24 cellular contexts compared by ENCODE assay signal in the genomic region with DNA sequence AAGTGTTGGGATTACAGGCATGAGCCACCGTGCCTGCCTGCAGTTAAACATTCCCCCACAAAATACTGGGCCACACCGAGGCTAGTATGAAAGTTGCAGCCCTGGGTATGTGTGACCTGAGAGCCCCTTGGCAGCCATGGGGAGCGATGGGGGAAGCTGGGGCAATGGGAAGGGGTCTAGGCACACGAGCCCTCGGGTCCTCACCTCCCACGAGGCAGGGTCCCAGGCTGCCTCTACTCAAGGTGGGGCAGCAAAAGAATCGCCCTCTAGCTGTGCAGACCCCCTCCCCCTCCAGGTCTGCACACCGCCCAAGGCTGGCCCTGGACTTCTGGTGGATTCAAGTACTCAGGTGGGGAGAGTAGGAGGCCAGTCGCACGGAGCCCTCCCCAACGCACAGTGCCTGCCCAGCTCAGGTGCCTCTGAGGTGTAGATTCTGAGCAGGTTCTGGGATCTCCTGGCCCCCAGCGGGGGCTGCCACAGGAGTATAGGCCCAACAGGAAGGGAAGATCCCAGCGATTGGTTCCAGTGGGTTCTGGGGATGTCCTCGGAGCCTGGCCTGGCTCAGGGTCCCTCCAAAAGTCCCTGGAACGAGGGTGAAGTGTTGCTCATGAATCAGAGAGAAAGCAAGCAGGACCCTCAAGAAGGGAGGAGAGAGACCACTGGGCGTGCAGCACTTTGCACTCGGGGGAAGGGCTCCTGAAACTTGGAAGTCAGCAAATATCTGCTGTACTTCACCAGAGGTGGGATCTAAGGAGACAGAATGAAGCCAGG. TPM values are rescaled to one million over a fixed set of nuclear protein-coding genes. Genes with fewer than 3 reads are reported as not detected.
A peak's percentile ranks its signal among the peaks of the same experiment; 100 is the strongest.
DNase-seq lines count a peak whose midpoint lies in the region; ATAC-seq and TF ChIP-seq lines count a peak whose summit lies in the region.
"Had no signal": no experiment of that assay in that cellular context is flagged by ENCODE, and none has a peak within 500 bp of the region (broad histone marks: within the 10 kb centered on the region; RNA-seq: fewer than 3 reads in every experiment).

No MANE protein-coding gene starts in this region.

- H3K27me3 Mint-ChIP-seq in activated CD8-positive, alpha-beta T cell treated with anti-CD3 and anti-CD28 coated beads, Interleukin-2, amount 10 ng/mL, durations not matched to agents 7 days and 5 days (ENCODE audit: low read depth), result no peaks in the 10 kb centered on the region
- H3K27me3 Mint-ChIP-seq in activated CD8-positive, alpha-beta T cell treated with anti-CD3 and anti-CD28 coated beads for 36 hours, result no peaks in the 10 kb centered on the region
- H3K27me3 Mint-ChIP-seq in CD14-positive monocyte (ENCODE audit: low read depth in 3 of 3), result peaks cover 0 to 1% (median 0%) of the 10 kb centered on the region in 3 donors
- no peaks in the 10 kb centered on the region for H3K27me3 Mint-ChIP-seq in effector memory CD8-positive, alpha-beta T cell
- H3K27me3 Mint-ChIP-seq: activated CD4-positive, alpha-beta memory T cell treated with anti-CD3 and anti-CD28 coated beads for 36 hours; CD8-positive, alpha-beta memory T cell had no signal

- CTCF ChIA-PET in activated CD8-positive, alpha-beta T cell treated with anti-CD3 and anti-CD28 coated beads, Interleukin-2, amount 10 ng/mL, durations not matched to agents 7 days and 5 days (lab: Charles Lee), result interaction anchor here (1.0 kb wide), 1 partner anchor 63 kb away, joined by 5 read pairs; no protein-coding TSS in a partner anchor
- CTCF ChIA-PET in activated CD8-positive, alpha-beta T cell treated with anti-CD3 and anti-CD28 coated beads for 36 hours (lab: Charles Lee), result interaction anchor here (1.3 to 1.4 kb wide), 2 partner anchors 9 to 114 kb away, joined by 3 to 4 read pairs; no protein-coding TSS in a partner anchor

- H3K4me3 Mint-ChIP-seq in activated CD8-positive, alpha-beta T cell treated with anti-CD3 and anti-CD28 coated beads, Interleukin-2, amount 10 ng/mL, durations not matched to agents 7 days and 5 days, result no peak overlapping the region
- H3K4me3 Mint-ChIP-seq in activated CD8-positive, alpha-beta T cell treated with anti-CD3 and anti-CD28 coated beads for 36 hours, result no peak overlapping the region
- no peak overlapping the region for H3K4me3 Mint-ChIP-seq in CD14-positive monocyte
- no peak overlapping the region for H3K4me3 Mint-ChIP-seq in effector memory CD8-positive, alpha-beta T cell
- H3K4me3 Mint-ChIP-seq: activated CD4-positive, alpha-beta memory T cell treated with anti-CD3 and anti-CD28 coated beads for 36 hours had no signal

- H3K9me3 Mint-ChIP-seq in activated CD8-positive, alpha-beta T cell treated with anti-CD3 and anti-CD28 coated beads, Interleukin-2, amount 10 ng/mL, durations not matched to agents 7 days and 5 days (ENCODE audit: insufficient read depth), result no peaks in the 10 kb centered on the region
- peaks cover under 1% of the 10 kb centered on the region for H3K9me3 Mint-ChIP-seq in activated CD8-positive, alpha-beta T cell treated with anti-CD3 and anti-CD28 coated beads for 36 hours
- H3K9me3 Mint-ChIP-seq in CD14-positive monocyte, result peaks cover 5 to 13% (median 7%) of the 10 kb centered on the region in 7 donors
- no peaks in the 10 kb centered on the region for H3K9me3 Mint-ChIP-seq in effector memory CD8-positive, alpha-beta T cell

- ATAC-seq in activated CD8-positive, alpha-beta T cell treated with anti-CD3 and anti-CD28 coated beads, Interleukin-2, amount 10 ng/mL, durations not matched to agents 7 days and 5 days, result no peak
- no peak for ATAC-seq in activated CD8-positive, alpha-beta T cell treated with anti-CD3 and anti-CD28 coated beads for 36 hours
- no peak for ATAC-seq in effector memory CD8-positive, alpha-beta T cell (replicated peaks)
- ATAC-seq in HG02981 (IDR thresholded peaks at IDR 0.05; ENCODE audit: unreplicated experiment) (no peak), GM19351 (IDR thresholded peaks at IDR 0.05; ENCODE audit: unreplicated experiment) (no peak)
- ATAC-seq: HCT116 had no signal

- H3K27ac Mint-ChIP-seq in activated CD8-positive, alpha-beta T cell treated with anti-CD3 and anti-CD28 coated beads, Interleukin-2, amount 10 ng/mL, durations not matched to agents 7 days and 5 days, result peak overlapping the region; percentile 95
- H3K27ac Mint-ChIP-seq in activated CD8-positive, alpha-beta T cell treated with anti-CD3 and anti-CD28 coated beads for 36 hours, result no peak overlapping the region
- H3K27ac Mint-ChIP-seq in CD14-positive monocyte, result peak overlapping the region in 5 of 7 donors; percentile 84 to 93 (median 85)
- H3K27ac Mint-ChIP-seq in effector memory CD8-positive, alpha-beta T cell, result peak overlapping the region; percentile 60 to 98

- intact Hi-C loops in activated CD8-positive, alpha-beta T cell treated with anti-CD3 and anti-CD28 coated beads for 36 hours (cut with micrococcal nuclease), result no loop called here
- intact Hi-C loops in CD14-positive monocyte (cut with micrococcal nuclease), result loop anchor here in 1 of 2 donors (5.0 kb wide), 1 partner anchor 66 kb away; the partner anchor contains the start of gene DUSP28
- intact Hi-C loops in posterior vena cava (cut with DNase I), result no loop called here

- POLR2A ChIA-PET in activated CD8-positive, alpha-beta T cell treated with anti-CD3 and anti-CD28 coated beads, Interleukin-2, amount 10 ng/mL, durations not matched to agents 7 days and 5 days (lab: Charles Lee), result interaction anchor here (1.6 to 1.9 kb wide), 2 partner anchors 42 to 62 kb away, joined by 8 read pairs; partner anchors contain the start of gene CAPN10
- POLR2A ChIA-PET in activated CD8-positive, alpha-beta T cell treated with anti-CD3 and anti-CD28 coated beads for 36 hours (lab: Charles Lee), result interaction anchor here (1.1 kb wide), 1 partner anchor 67 kb away, joined by 3 read pairs; no protein-coding TSS in a partner anchor

- H3K36me3 Mint-ChIP-seq in activated CD8-positive, alpha-beta T cell treated with anti-CD3 and anti-CD28 coated beads, Interleukin-2, amount 10 ng/mL, durations not matched to agents 7 days and 5 days (ENCODE audit: low read depth), result peaks cover 43% of the 10 kb centered on the region
- H3K36me3 Mint-ChIP-seq in activated CD8-positive, alpha-beta T cell treated with anti-CD3 and anti-CD28 coated beads for 36 hours (ENCODE audit: low read depth), result peaks cover 2% of the 10 kb centered on the region
- H3K36me3 Mint-ChIP-seq in CD14-positive monocyte, result peaks cover 25 to 43% of the 10 kb centered on the region in 2 donors
- H3K36me3 Mint-ChIP-seq in effector memory CD8-positive, alpha-beta T cell (ENCODE audit: insufficient read depth), result peaks cover 31% of the 10 kb centered on the region
- H3K36me3 Mint-ChIP-seq: activated CD4-positive, alpha-beta memory T cell treated with anti-CD3 and anti-CD28 coated beads for 36 hours had no signal

- peaks cover 47% of the 10 kb centered on the region for H3K4me1 Mint-ChIP-seq in activated CD8-positive, alpha-beta T cell treated with anti-CD3 and anti-CD28 coated beads, Interleukin-2, amount 10 ng/mL, durations not matched to agents 7 days and 5 days (ENCODE audit: low read depth)
- peaks cover 37% of the 10 kb centered on the region for H3K4me1 Mint-ChIP-seq in activated CD8-positive, alpha-beta T cell treated with anti-CD3 and anti-CD28 coated beads for 36 hours (ENCODE audit: low read depth)
- peaks cover 41% of the 10 kb centered on the region for H3K4me1 Mint-ChIP-seq in CD14-positive monocyte
- H3K4me1 Mint-ChIP-seq in effector memory CD8-positive, alpha-beta T cell (ENCODE audit: low read depth in 2 of 2), result peaks cover 29 to 31% of the 10 kb centered on the region in 2 donors

- no peak for TF ChIP-seq CTCF in activated CD8-positive, alpha-beta T cell treated with anti-CD3 and anti-CD28 coated beads for 36 hours (IDR thresholded peaks at IDR 0.05)
- TF ChIP-seq CTCF in CD14-positive monocyte (IDR thresholded peaks at IDR 0.05), result no peak

- no peak for DNase-seq in activated CD8-positive, alpha-beta T cell treated with anti-CD3 and anti-CD28 coated beads, Interleukin-2, amount 10 ng/mL, durations not matched to agents 7 days and 5 days
- DNase-seq in activated CD8-positive, alpha-beta T cell treated with anti-CD3 and anti-CD28 coated beads for 36 hours, result no peak
- peak; percentile 40 for DNase-seq in CD14-positive monocyte (ENCODE audit: low spot score)
- DNase-seq in effector memory CD8-positive, alpha-beta T cell, result no peak
- peak; percentile 71 for DNase-seq in posterior vena cava (ENCODE audit: low spot score)
- no peak for DNase-seq in NCI-H345 treated with DMSO at 0.1 percent for 48 hours (lab: John Stamatoyannopoulos, UW; ENCODE audit: unreplicated experiment)
- DNase-seq: activated CD4-positive, alpha-beta memory T cell treated with anti-CD3 and anti-CD28 coated beads for 36 hours; activated gamma-delta T cell; Kasumi-1; NCI-H1417; NCI-H2171; NCI-H748 treated with DMSO at 0.1 percent for 48 hours; trophoblast cell had no signal

RNA-seq across cellular contexts. Expression of gene GPR35, which starts 2.6 kb away (rescaled TPM):
- total RNA-seq in activated CD8-positive, alpha-beta T cell treated with anti-CD3 and anti-CD28 coated beads, Interleukin-2, amount 10 ng/mL, durations not matched to agents 7 days and 5 days, result 10 to 100 TPM; 21.6 to 23.8 TPM
- total RNA-seq in activated CD8-positive, alpha-beta T cell treated with anti-CD3 and anti-CD28 coated beads for 36 hours, result 10 to 100 TPM; 14.4 to 14.6 TPM
- 10 to 100 TPM; 30.6 to 36.3 TPM for polyA plus RNA-seq in CD14-positive monocyte
- 1 to 10 TPM; 1.2 to 1.8 TPM for total RNA-seq in posterior vena cava
- total RNA-seq: ascending aorta had no signal

RNA-seq across cellular contexts. Expression of gene CAPN10, which starts 41.4 kb away (rescaled TPM):
- 10 to 100 TPM; 53.0 to 61.2 TPM for total RNA-seq in activated CD8-positive, alpha-beta T cell treated with anti-CD3 and anti-CD28 coated beads, Interleukin-2, amount 10 ng/mL, durations not matched to agents 7 days and 5 days
- total RNA-seq in activated CD8-positive, alpha-beta T cell treated with anti-CD3 and anti-CD28 coated beads for 36 hours, result 10 to 100 TPM; 26.8 to 29.1 TPM
- 1 to 10 TPM; 7.3 to 7.4 TPM for polyA plus RNA-seq in CD14-positive monocyte
- 10 to 100 TPM; 18.6 to 22.6 TPM for total RNA-seq in posterior vena cava

RNA-seq across cellular contexts. Expression of gene AQP12B, which starts 54.8 kb away (rescaled TPM):
- not detected for total RNA-seq in activated CD8-positive, alpha-beta T cell treated with anti-CD3 and anti-CD28 coated beads, Interleukin-2, amount 10 ng/mL, durations not matched to agents 7 days and 5 days
- total RNA-seq in activated CD8-positive, alpha-beta T cell treated with anti-CD3 and anti-CD28 coated beads for 36 hours, result not detected
- polyA plus RNA-seq in CD14-positive monocyte, result not detected
- total RNA-seq in posterior vena cava, result under 1 TPM in 1 of 2 donors, not detected in 1; 0.19 TPM
- total RNA-seq: A673; activated CD4-positive, alpha-beta memory T cell treated with anti-CD3 and anti-CD28 coated beads for 36 hours; ascending aorta; CD8-positive, alpha-beta memory T cell; endothelial cell of umbilical vein; fibroblast of villous mesenchyme; HT-29; lower leg skin; myocyte had no signal
- polyA plus RNA-seq: CD8-positive, alpha-beta memory T cell; endothelial cell of umbilical vein had no signal

RNA-seq across cellular contexts. Expression of gene RNPEPL1, which starts 59.6 kb away (rescaled TPM):
- 100 to 1,000 TPM; 110 to 113 TPM for total RNA-seq in activated CD8-positive, alpha-beta T cell treated with anti-CD3 and anti-CD28 coated beads, Interleukin-2, amount 10 ng/mL, durations not matched to agents 7 days and 5 days
- total RNA-seq in activated CD8-positive, alpha-beta T cell treated with anti-CD3 and anti-CD28 coated beads for 36 hours, result 10 to 100 TPM; 39.1 to 40.5 TPM
- 10 to 100 TPM; 15.4 to 36.4 TPM for polyA plus RNA-seq in CD14-positive monocyte
- 10 to 100 TPM; 47.1 to 49.3 TPM for total RNA-seq in posterior vena cava

Comparison
In these comparisons a context has a peak if more than half of its experiments do, and no peak if none do; other contexts are left out.
1. DNase-seq: peak in CD14-positive monocyte (single experiment) and posterior vena cava (single experiment); none in activated CD8-positive, alpha-beta T cell treated with anti-CD3 and anti-CD28 coated beads, Interleukin-2, amount 10 ng/mL, durations not matched to agents 7 days and 5 days (single experiment), activated CD8-positive, alpha-beta T cell treated with anti-CD3 and anti-CD28 coated beads for 36 hours (single experiment), effector memory CD8-positive, alpha-beta T cell (0 of 3) and NCI-H345 treated with DMSO at 0.1 percent for 48 hours (single experiment).
2. RNA of gene GPR35, which starts 2.6 kb away (total RNA-seq): 21.6 to 23.8 TPM in activated CD8-positive, alpha-beta T cell treated with anti-CD3 and anti-CD28 coated beads, Interleukin-2, amount 10 ng/mL, durations not matched to agents 7 days and 5 days and 14.4 to 14.6 TPM in activated CD8-positive, alpha-beta T cell treated with anti-CD3 and anti-CD28 coated beads for 36 hours; 1.2 to 1.8 TPM in posterior vena cava; every median in the first group is over 4 times any median in the second.